Comparison of ENCODE assay signal across 21 cellular contexts in the genomic region with DNA sequence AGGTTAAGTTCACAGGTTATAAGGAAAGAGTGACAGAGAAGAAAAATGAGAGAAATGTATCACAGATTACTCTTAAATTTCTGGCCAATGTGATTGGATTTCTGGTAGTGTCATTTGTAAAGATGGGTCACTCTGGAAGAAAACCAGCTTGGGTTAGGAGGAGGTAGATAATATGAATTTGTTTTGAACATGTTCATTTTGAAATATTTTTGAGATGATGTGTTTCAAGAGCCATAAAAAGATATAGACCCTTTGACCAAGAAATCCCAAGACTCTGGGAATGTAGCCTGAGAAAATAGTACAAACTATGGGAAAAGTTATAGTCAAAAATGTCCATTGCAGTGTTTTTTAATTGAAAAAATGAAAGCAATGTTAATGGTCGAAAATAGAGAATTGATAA.
"Had no signal": no experiment of that assay in that cellular context is flagged by ENCODE, and none has a peak within 500 bp of the region (broad histone marks: within the 10 kb centered on the region; RNA-seq: fewer than 3 reads in every experiment).

No MANE protein-coding gene starts in this region.

- DNase-seq: activated B cell treated with CpG ODN at 0.5 μM for 24 hours; activated CD4-positive, alpha-beta memory T cell treated with anti-CD3 and anti-CD28 coated beads, Interleukin-2, amount 10 ng/mL, durations not matched to agents 7 days and 5 days; activated CD4-positive, alpha-beta T cell treated with anti-CD3 and anti-CD28 coated beads for 48 hours; activated CD8-positive, alpha-beta memory T cell treated with anti-CD3 and anti-CD28 coated beads, Interleukin-2, amount 10 ng/mL, durations not matched to agents 7 days and 5 days; activated naive CD4-positive, alpha-beta T cell; activated naive CD8-positive, alpha-beta T cell treated with anti-CD3 and anti-CD28 coated beads for 36 hours; effector CD8-positive, alpha-beta T cell; esophagus squamous epithelium; foreskin melanocyte; kidney; mammary epithelial cell; midbrain; nephron progenitor cell; occipital lobe; stimulated activated CD4-positive, alpha-beta T cell treated with anti-CD3 and anti-CD28 coated beads, Interleukin-12 subunit alpha, Interleukin-12 subunit beta, amount 100 ng/mL, for 4 hours; stimulated activated CD4-positive, alpha-beta T cell treated with anti-CD3 and anti-CD28 coated beads, Interleukin-1b, Interleukin-23, amount 100 ng/mL, for 48 hours; stimulated activated naive CD4-positive, alpha-beta T cell treated with Interleukin-2 at 50 U/mL for 16 hours; transverse colon; uterus had no signal

- ATAC-seq: activated CD8-positive, alpha-beta memory T cell treated with anti-CD3 and anti-CD28 coated beads, Interleukin-2, amount 10 ng/mL, durations not matched to agents 7 days and 5 days; left lung had no signal

- H3K4me3 ChIP-seq: esophagus squamous epithelium, left lung, transverse colon, uterus had no signal

- FAIRE-seq: endothelial cell of umbilical vein had no signal
